1 cellular context compared by ENCODE assay signal in the genomic region with DNA sequence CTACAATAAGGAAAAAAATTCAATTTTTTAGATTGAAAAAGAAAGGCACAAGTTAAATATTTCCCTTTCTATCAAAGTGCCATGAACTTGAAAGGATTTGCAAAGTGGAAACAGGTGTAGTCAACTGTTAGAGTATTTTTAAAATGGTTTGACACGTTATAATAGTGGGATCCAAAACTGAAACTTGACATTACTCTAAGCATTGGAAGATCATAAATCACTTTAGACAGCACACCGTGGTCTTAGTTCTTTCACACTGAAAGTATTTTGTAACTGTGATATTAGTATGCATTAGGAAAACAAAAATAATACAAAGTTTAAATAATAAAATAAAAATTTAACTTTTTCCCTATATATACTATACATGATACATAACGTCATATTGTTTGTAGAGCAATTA.
TF ChIP-seq lines count a peak whose summit lies in the region.

No MANE protein-coding gene starts in this region.

TF ChIP-seq in GM12878, 131 proteins besides CTCF, POLR2A, EP300 and RAD21:
- TF ChIP-seq, protein P1, sequence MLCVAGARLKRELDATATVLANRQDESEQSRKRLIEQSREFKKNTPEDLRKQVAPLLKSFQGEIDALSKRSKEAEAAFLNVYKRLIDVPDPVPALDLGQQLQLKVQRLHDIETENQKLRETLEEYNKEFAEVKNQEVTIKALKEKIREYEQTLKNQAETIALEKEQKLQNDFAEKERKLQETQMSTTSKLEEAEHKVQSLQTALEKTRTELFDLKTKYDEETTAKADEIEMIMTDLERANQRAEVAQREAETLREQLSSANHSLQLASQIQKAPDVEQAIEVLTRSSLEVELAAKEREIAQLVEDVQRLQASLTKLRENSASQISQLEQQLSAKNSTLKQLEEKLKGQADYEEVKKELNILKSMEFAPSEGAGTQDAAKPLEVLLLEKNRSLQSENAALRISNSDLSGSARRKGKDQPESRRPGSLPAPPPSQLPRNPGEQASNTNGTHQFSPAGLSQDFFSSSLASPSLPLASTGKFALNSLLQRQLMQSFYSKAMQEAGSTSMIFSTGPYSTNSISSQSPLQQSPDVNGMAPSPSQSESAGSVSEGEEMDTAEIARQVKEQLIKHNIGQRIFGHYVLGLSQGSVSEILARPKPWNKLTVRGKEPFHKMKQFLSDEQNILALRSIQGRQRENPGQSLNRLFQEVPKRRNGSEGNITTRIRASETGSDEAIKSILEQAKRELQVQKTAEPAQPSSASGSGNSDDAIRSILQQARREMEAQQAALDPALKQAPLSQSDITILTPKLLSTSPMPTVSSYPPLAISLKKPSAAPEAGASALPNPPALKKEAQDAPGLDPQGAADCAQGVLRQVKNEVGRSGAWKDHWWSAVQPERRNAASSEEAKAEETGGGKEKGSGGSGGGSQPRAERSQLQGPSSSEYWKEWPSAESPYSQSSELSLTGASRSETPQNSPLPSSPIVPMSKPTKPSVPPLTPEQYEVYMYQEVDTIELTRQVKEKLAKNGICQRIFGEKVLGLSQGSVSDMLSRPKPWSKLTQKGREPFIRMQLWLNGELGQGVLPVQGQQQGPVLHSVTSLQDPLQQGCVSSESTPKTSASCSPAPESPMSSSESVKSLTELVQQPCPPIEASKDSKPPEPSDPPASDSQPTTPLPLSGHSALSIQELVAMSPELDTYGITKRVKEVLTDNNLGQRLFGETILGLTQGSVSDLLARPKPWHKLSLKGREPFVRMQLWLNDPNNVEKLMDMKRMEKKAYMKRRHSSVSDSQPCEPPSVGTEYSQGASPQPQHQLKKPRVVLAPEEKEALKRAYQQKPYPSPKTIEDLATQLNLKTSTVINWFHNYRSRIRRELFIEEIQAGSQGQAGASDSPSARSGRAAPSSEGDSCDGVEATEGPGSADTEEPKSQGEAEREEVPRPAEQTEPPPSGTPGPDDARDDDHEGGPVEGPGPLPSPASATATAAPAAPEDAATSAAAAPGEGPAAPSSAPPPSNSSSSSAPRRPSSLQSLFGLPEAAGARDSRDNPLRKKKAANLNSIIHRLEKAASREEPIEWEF (IDR thresholded peaks at IDR 0.05; ENCODE audit: insufficient replicate concordance, low read depth, low read length), result no peak
- no peak for TF ChIP-seq CREB1 (IDR thresholded peaks at IDR 0.05; ENCODE audit: low read depth)
- peak; percentile 69 for TF ChIP-seq ATF7 (IDR thresholded peaks at IDR 0.05; ENCODE audit: low read depth)
- TF ChIP-seq WRNIP1 (IDR thresholded peaks at IDR 0.05; ENCODE audit: borderline replicate concordance, low read depth, low read length), result no peak
- peak; percentile 68 for TF ChIP-seq DPF2 (IDR thresholded peaks at IDR 0.05)
- TF ChIP-seq, protein P2, sequence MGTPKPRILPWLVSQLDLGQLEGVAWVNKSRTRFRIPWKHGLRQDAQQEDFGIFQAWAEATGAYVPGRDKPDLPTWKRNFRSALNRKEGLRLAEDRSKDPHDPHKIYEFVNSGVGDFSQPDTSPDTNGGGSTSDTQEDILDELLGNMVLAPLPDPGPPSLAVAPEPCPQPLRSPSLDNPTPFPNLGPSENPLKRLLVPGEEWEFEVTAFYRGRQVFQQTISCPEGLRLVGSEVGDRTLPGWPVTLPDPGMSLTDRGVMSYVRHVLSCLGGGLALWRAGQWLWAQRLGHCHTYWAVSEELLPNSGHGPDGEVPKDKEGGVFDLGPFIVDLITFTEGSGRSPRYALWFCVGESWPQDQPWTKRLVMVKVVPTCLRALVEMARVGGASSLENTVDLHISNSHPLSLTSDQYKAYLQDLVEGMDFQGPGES (IDR thresholded peaks at IDR 0.05), result no peak
- TF ChIP-seq, protein P3, sequence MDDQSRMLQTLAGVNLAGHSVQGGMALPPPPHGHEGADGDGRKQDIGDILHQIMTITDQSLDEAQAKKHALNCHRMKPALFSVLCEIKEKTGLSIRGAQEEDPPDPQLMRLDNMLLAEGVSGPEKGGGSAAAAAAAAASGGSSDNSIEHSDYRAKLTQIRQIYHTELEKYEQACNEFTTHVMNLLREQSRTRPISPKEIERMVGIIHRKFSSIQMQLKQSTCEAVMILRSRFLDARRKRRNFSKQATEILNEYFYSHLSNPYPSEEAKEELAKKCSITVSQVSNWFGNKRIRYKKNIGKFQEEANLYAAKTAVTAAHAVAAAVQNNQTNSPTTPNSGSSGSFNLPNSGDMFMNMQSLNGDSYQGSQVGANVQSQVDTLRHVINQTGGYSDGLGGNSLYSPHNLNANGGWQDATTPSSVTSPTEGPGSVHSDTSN (IDR thresholded peaks at IDR 0.05; ENCODE audit: insufficient replicate concordance, low read depth, low read length), result peak; percentile 46
- TF ChIP-seq, protein P4, sequence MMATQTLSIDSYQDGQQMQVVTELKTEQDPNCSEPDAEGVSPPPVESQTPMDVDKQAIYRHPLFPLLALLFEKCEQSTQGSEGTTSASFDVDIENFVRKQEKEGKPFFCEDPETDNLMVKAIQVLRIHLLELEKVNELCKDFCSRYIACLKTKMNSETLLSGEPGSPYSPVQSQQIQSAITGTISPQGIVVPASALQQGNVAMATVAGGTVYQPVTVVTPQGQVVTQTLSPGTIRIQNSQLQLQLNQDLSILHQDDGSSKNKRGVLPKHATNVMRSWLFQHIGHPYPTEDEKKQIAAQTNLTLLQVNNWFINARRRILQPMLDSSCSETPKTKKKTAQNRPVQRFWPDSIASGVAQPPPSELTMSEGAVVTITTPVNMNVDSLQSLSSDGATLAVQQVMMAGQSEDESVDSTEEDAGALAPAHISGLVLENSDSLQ (IDR thresholded peaks at IDR 0.05), result peak; percentile 72
- TF ChIP-seq IKZF1 (conservative IDR thresholded peaks at IDR 0.05), result peak; percentile 62
- TF ChIP-seq BCL11A (IDR thresholded peaks at IDR 0.05; ENCODE audit: low read depth, low read length), result 0 out of 2 replicates have a peak, but pooled peaks have one; percentile 49
- no peak for TF ChIP-seq RUNX3 (IDR thresholded peaks at IDR 0.05; ENCODE audit: low read length)
- TF ChIP-seq IKZF2 (IDR thresholded peaks at IDR 0.05), result peak; percentile 72 to 87; a peak in 2 of 4 replicates
- no peak for TF ChIP-seq FOS (IDR thresholded peaks at IDR 0.05; ENCODE audit: borderline replicate concordance, extremely low read depth, insufficient read length)
- TF ChIP-seq, protein P5, sequence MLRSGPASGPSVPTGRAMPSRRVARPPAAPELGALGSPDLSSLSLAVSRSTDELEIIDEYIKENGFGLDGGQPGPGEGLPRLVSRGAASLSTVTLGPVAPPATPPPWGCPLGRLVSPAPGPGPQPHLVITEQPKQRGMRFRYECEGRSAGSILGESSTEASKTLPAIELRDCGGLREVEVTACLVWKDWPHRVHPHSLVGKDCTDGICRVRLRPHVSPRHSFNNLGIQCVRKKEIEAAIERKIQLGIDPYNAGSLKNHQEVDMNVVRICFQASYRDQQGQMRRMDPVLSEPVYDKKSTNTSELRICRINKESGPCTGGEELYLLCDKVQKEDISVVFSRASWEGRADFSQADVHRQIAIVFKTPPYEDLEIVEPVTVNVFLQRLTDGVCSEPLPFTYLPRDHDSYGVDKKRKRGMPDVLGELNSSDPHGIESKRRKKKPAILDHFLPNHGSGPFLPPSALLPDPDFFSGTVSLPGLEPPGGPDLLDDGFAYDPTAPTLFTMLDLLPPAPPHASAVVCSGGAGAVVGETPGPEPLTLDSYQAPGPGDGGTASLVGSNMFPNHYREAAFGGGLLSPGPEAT (IDR thresholded peaks at IDR 0.05; ENCODE audit: low read depth), result peak; percentile 70
- TF ChIP-seq STAT3 (IDR thresholded peaks at IDR 0.05; ENCODE audit: low read depth, low read length), result no peak
- no peak for TF ChIP-seq EGR1 (IDR thresholded peaks at IDR 0.05; ENCODE audit: borderline replicate concordance in 1 of 2, low read depth in 2 of 2, low read length in 2 of 2)
- TF ChIP-seq, protein P6, sequence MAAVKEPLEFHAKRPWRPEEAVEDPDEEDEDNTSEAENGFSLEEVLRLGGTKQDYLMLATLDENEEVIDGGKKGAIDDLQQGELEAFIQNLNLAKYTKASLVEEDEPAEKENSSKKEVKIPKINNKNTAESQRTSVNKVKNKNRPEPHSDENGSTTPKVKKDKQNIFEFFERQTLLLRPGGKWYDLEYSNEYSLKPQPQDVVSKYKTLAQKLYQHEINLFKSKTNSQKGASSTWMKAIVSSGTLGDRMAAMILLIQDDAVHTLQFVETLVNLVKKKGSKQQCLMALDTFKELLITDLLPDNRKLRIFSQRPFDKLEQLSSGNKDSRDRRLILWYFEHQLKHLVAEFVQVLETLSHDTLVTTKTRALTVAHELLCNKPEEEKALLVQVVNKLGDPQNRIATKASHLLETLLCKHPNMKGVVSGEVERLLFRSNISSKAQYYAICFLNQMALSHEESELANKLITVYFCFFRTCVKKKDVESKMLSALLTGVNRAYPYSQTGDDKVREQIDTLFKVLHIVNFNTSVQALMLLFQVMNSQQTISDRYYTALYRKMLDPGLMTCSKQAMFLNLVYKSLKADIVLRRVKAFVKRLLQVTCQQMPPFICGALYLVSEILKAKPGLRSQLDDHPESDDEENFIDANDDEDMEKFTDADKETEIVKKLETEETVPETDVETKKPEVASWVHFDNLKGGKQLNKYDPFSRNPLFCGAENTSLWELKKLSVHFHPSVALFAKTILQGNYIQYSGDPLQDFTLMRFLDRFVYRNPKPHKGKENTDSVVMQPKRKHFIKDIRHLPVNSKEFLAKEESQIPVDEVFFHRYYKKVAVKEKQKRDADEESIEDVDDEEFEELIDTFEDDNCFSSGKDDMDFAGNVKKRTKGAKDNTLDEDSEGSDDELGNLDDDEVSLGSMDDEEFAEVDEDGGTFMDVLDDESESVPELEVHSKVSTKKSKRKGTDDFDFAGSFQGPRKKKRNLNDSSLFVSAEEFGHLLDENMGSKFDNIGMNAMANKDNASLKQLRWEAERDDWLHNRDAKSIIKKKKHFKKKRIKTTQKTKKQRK (IDR thresholded peaks at IDR 0.05; ENCODE audit: low read depth, low read length), result no peak
- TF ChIP-seq PAX5 (IDR thresholded peaks at IDR 0.05; ENCODE audit: borderline replicate concordance, low read depth, low read length), result no peak
- TF ChIP-seq SMAD1 (IDR thresholded peaks at IDR 0.05; ENCODE audit: low read depth, partially characterized antibody), result no peak
- no peak for TF ChIP-seq RCOR1 (conservative IDR thresholded peaks at IDR 0.05; ENCODE audit: low read depth, low read length)
- 0 out of 2 replicates have a peak, but pooled peaks have one; percentile 36 for TF ChIP-seq NR2F1 (conservative IDR thresholded peaks at IDR 0.05)
- TF ChIP-seq NRF1 (conservative IDR thresholded peaks at IDR 0.05; ENCODE audit: low read depth, low read length), result no peak
- TF ChIP-seq ZNF274 (IDR thresholded peaks at IDR 0.05; ENCODE audit: insufficient read depth, insufficient read length), result no peak
- no peak for TF ChIP-seq FOXM1 (IDR thresholded peaks at IDR 0.05; ENCODE audit: low read depth, low read length)
- no peak for TF ChIP-seq EZH2 (IDR thresholded peaks at IDR 0.05; ENCODE audit: borderline replicate concordance, control insufficient read depth, low read depth, low read length)
- TF ChIP-seq POLR2AphosphoS5 (IDR thresholded peaks at IDR 0.05; ENCODE audit: low read length), result no peak
- TF ChIP-seq PML (IDR thresholded peaks at IDR 0.05; ENCODE audit: low read length), result no peak
- peak; percentile 82 for TF ChIP-seq MTA2 (IDR thresholded peaks at IDR 0.05; ENCODE audit: low read depth)
